ENCODE assay signal across 12 cellular contexts in the genomic region with DNA sequence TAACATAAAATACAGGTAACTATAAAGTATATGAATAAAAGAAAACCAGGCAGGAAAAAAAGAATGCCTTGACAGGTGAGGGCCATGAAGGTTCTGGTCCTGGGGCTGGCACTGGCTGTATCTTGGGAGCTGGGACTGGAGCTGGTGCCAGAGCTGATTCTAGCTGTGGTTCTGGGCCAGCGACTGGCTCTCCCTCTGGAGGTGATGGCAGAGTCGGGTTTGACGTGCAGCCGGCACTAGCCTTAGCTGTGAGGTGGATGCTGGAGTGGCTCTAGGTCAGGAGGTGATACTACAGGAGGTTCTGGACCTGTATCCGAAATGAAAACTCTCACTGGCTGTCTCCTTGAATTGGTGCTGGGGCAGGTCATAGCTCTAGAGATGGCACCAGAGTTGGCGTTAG. TPM values are rescaled to one million over a fixed set of nuclear protein-coding genes. Genes with fewer than 3 reads are reported as not detected.
"Had no signal": no experiment of that assay in that cellular context is flagged by ENCODE, and none has a peak within 500 bp of the region (broad histone marks: within the 10 kb centered on the region; RNA-seq: fewer than 3 reads in every experiment).

No MANE protein-coding gene starts in this region.

- H3K9ac ChIP-seq: SK-N-SH had no signal

- H3K4me2 ChIP-seq: SK-N-SH had no signal

- H3K9me3 ChIP-seq: SK-N-SH had no signal

- DNase-seq: NCI-H1105, NCI-H1436 treated with DMSO at 0.1 percent for 48 hours, NCI-H187 treated with DMSO at 0.1 percent for 48 hours, NCI-H446 treated with DMSO at 0.1 percent for 48 hours had no signal

- H3K27ac ChIP-seq: RWPE1 had no signal

RNA-seq across cellular contexts. Expression of a gene that starts 22.3 kb away (rescaled TPM):
- total RNA-seq: HT-29, LHCN-M2, MCF 10A, OCI-LY7, PC-3, SK-MEL-5 had no signal
- polyA plus RNA-seq: SK-N-SH had no signal

RNA-seq across cellular contexts. Expression of a gene that starts 23.0 kb away (rescaled TPM):
- total RNA-seq: HT-29, MCF 10A, PC-3, SK-MEL-5 had no signal
